ENCODE assay signal across 1 cellular context in the genomic region with DNA sequence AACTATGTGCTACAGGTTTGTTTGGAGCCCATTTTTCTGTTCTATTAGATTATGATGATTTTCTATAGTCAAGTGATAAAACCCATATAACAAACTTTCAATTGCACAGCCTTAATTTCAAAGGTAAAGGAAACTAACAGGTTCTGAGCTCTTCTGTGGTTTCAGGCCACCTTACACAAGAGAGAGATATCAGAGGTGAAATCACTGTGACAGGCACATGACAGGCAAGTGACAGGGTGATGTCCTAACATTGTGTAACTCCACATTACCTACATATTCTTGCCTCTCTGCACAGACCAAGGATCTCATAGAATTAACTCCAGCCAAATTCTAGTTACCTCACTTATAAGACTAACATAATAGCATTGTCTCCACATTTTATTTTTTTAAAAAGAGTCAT.
TF ChIP-seq lines count a peak whose summit lies in the region.

No MANE protein-coding gene starts in this region.

TF ChIP-seq in HepG2, 621 proteins besides CTCF, POLR2A, EP300 and RAD21:
- no peak for TF ChIP-seq THAP11 (CRISPR knock-in tag; IDR thresholded peaks at IDR 0.05)
- TF ChIP-seq CENPT (CRISPR knock-in tag; IDR thresholded peaks at IDR 0.05; ENCODE audit: low read depth): no peak
- TF ChIP-seq CEBPB (IDR thresholded peaks at IDR 0.05; ENCODE audit: borderline replicate concordance, low read depth, low read length): peak; percentile 14; the same call in 1 of the 2 replicates
